In genomic region chr19:10037367-10037766, GRCh38 we compare ENCODE assay signal across 34 cellular contexts. TPM values are rescaled to one million over a fixed set of nuclear protein-coding genes. Genes with fewer than 3 reads are reported as not detected.
"Had no signal": no experiment of that assay in that cellular context is flagged by ENCODE, and none has a peak within 500 bp of the region (broad histone marks: within the 10 kb centered on the region; RNA-seq: fewer than 3 reads in every experiment).

No MANE protein-coding gene starts in this region.

- ATAC-seq: activated CD4-positive, alpha-beta T cell treated with anti-CD3 and anti-CD28 coated beads for 36 hours; activated CD8-positive, alpha-beta memory T cell treated with anti-CD3 and anti-CD28 coated beads, Interleukin-2, amount 10 ng/mL, durations not matched to agents 7 days and 5 days; activated CD8-positive, alpha-beta T cell treated with anti-CD3 and anti-CD28 coated beads, Interleukin-2, amount 10 ng/mL, durations not matched to agents 7 days and 5 days; effector memory CD8-positive, alpha-beta T cell; foreskin keratinocyte; gastroesophageal sphincter had no signal

- H3K4me3 ChIP-seq: ascending aorta, esophagus muscularis mucosa, gastroesophageal sphincter had no signal

- FAIRE-seq: bronchial epithelial cell had no signal

- H3K27ac ChIP-seq: ascending aorta, brain microvascular endothelial cell, esophagus muscularis mucosa, foreskin keratinocyte, gastroesophageal sphincter had no signal

- H3K4me1 Mint-ChIP-seq: activated CD4-positive, alpha-beta T cell treated with anti-CD3 and anti-CD28 coated beads for 36 hours; activated CD4-positive, alpha-beta T cell treated with anti-CD3 and anti-CD28 coated beads, Interleukin-2, amount 10 ng/mL, durations not matched to agents 24 days and 14 days; activated CD8-positive, alpha-beta memory T cell treated with anti-CD3 and anti-CD28 coated beads, Interleukin-2, amount 10 ng/mL, durations not matched to agents 7 days and 5 days; activated naive CD4-positive, alpha-beta T cell treated with anti-CD3 and anti-CD28 coated beads, Interleukin-2, amount 50 U/mL, for 24 hours; activated naive CD8-positive, alpha-beta T cell treated with anti-CD3 and anti-CD28 coated beads for 36 hours; central memory CD8-positive, alpha-beta T cell had no signal

- DNase-seq: activated CD4-positive, alpha-beta memory T cell treated with anti-CD3 and anti-CD28 coated beads for 36 hours; activated CD4-positive, alpha-beta T cell treated with anti-CD3 and anti-CD28 coated beads for 36 hours; activated CD4-positive, alpha-beta T cell treated with anti-CD3 and anti-CD28 coated beads, Interleukin-2, amount 10 ng/mL, durations not matched to agents 24 days and 14 days; activated CD4-positive, CD25-positive, alpha-beta regulatory T cell; activated CD4-positive, CD25-positive, alpha-beta regulatory T cell treated with anti-CD3 and anti-CD28 coated beads, Interleukin-2, amount 50 U/mL, for 72 hours; activated CD8-positive, alpha-beta memory T cell treated with anti-CD3 and anti-CD28 coated beads, Interleukin-2, amount 10 ng/mL, durations not matched to agents 7 days and 5 days; activated CD8-positive, alpha-beta memory T cell treated with anti-CD3 and anti-CD28 coated beads, Interleukin-2, amount 50 U/mL, for 4 hours; activated CD8-positive, alpha-beta T cell treated with anti-CD3 and anti-CD28 coated beads, Interleukin-2, amount 10 ng/mL, durations not matched to agents 7 days and 5 days; activated effector memory CD4-positive, alpha-beta T cell treated with anti-CD3 and anti-CD28 coated beads, Interleukin-2, amount 50 U/mL, for 16 hours; activated naive CD4-positive, alpha-beta T cell treated with anti-CD3 and anti-CD28 coated beads for 36 hours; activated naive CD8-positive, alpha-beta T cell treated with anti-CD3 and anti-CD28 coated beads for 36 hours; activated T-cell treated with anti-CD3 and anti-CD28 coated beads, Interleukin-2, amount 50 U/mL, for 1 hour; activated T-cell treated with anti-CD3 and anti-CD28 coated beads, Interleukin-2, amount 50 U/mL, for 48 hours; brain microvascular endothelial cell; cortex of kidney; dermis blood vessel endothelial cell; effector CD4-positive, alpha-beta T cell; effector memory CD8-positive, alpha-beta T cell; erythroblast; foreskin keratinocyte; T-helper 2 cell had no signal

- H3K9me3 Mint-ChIP-seq: activated CD4-positive, alpha-beta memory T cell treated with anti-CD3 and anti-CD28 coated beads for 36 hours; activated CD4-positive, alpha-beta T cell treated with anti-CD3 and anti-CD28 coated beads, Interleukin-2, amount 10 ng/mL, durations not matched to agents 24 days and 14 days; activated naive CD4-positive, alpha-beta T cell treated with anti-CD3 and anti-CD28 coated beads for 36 hours; activated naive CD4-positive, alpha-beta T cell treated with anti-CD3 and anti-CD28 coated beads, Interleukin-2, amount 50 U/mL, for 24 hours; activated T-helper 1 cell treated with anti-CD3 and anti-CD28 coated beads, Interleukin-12 subunit alpha, Interleukin-12 subunit beta, Interleukin-2, Interleukin-4 antibody, amounts not matched to agents 30 ng/mL and 10 ng/mL and 1 ng/mL, durations not matched to agents 14 hours and 24 hours and 36 hours; activated T-helper 2 cell treated with anti-CD3 and anti-CD28 coated beads, Interferon-gamma antibody, Interleukin-2, Interleukin-4, amounts not matched to agents 10 μg/mL and 5 μg/mL and 100 μg/mL, durations not matched to agents 14 hours and 24 hours and 36 hours; central memory CD8-positive, alpha-beta T cell; effector memory CD8-positive, alpha-beta T cell had no signal

- H3K27me3 ChIP-seq: ascending aorta had no signal

- H3K4me3 Mint-ChIP-seq: activated CD4-positive, alpha-beta memory T cell treated with anti-CD3 and anti-CD28 coated beads for 36 hours; activated CD4-positive, alpha-beta T cell treated with anti-CD3 and anti-CD28 coated beads for 36 hours; activated CD4-positive, alpha-beta T cell treated with anti-CD3 and anti-CD28 coated beads, Interleukin-2, amount 10 ng/mL, durations not matched to agents 24 days and 14 days; activated CD8-positive, alpha-beta memory T cell treated with anti-CD3 and anti-CD28 coated beads, Interleukin-2, amount 10 ng/mL, durations not matched to agents 7 days and 5 days; activated CD8-positive, alpha-beta T cell treated with anti-CD3 and anti-CD28 coated beads, Interleukin-2, amount 10 ng/mL, durations not matched to agents 7 days and 5 days; activated naive CD4-positive, alpha-beta T cell treated with anti-CD3 and anti-CD28 coated beads for 36 hours; activated naive CD4-positive, alpha-beta T cell treated with anti-CD3 and anti-CD28 coated beads, Interleukin-2, amount 50 U/mL, for 24 hours; activated naive CD8-positive, alpha-beta T cell treated with anti-CD3 and anti-CD28 coated beads for 36 hours; activated T-helper 1 cell treated with anti-CD3 and anti-CD28 coated beads, Interleukin-12 subunit alpha, Interleukin-12 subunit beta, Interleukin-2, Interleukin-4 antibody, amounts not matched to agents 30 ng/mL and 10 ng/mL and 1 ng/mL, durations not matched to agents 14 hours and 24 hours and 36 hours; central memory CD8-positive, alpha-beta T cell; effector memory CD8-positive, alpha-beta T cell had no signal

- H3K4me1 ChIP-seq: ascending aorta, esophagus muscularis mucosa, foreskin keratinocyte, gastroesophageal sphincter had no signal

- H3K36me3 Mint-ChIP-seq: activated CD4-positive, alpha-beta memory T cell treated with anti-CD3 and anti-CD28 coated beads for 36 hours; activated CD8-positive, alpha-beta memory T cell treated with anti-CD3 and anti-CD28 coated beads, Interleukin-2, amount 10 ng/mL, durations not matched to agents 7 days and 5 days; activated naive CD4-positive, alpha-beta T cell treated with anti-CD3 and anti-CD28 coated beads, Interleukin-2, amount 50 U/mL, for 24 hours had no signal

- H3K27ac Mint-ChIP-seq: activated CD4-positive, alpha-beta memory T cell treated with anti-CD3 and anti-CD28 coated beads for 36 hours; activated CD4-positive, alpha-beta T cell treated with anti-CD3 and anti-CD28 coated beads for 36 hours; activated CD4-positive, alpha-beta T cell treated with anti-CD3 and anti-CD28 coated beads, Interleukin-2, amount 10 ng/mL, durations not matched to agents 24 days and 14 days; activated CD8-positive, alpha-beta memory T cell treated with anti-CD3 and anti-CD28 coated beads, Interleukin-2, amount 10 ng/mL, durations not matched to agents 7 days and 5 days; activated CD8-positive, alpha-beta T cell treated with anti-CD3 and anti-CD28 coated beads, Interleukin-2, amount 10 ng/mL, durations not matched to agents 7 days and 5 days; activated naive CD4-positive, alpha-beta T cell treated with anti-CD3 and anti-CD28 coated beads for 36 hours; activated naive CD4-positive, alpha-beta T cell treated with anti-CD3 and anti-CD28 coated beads, Interleukin-2, amount 50 U/mL, for 24 hours; activated naive CD8-positive, alpha-beta T cell treated with anti-CD3 and anti-CD28 coated beads for 36 hours; activated T-helper 1 cell treated with anti-CD3 and anti-CD28 coated beads, Interleukin-12 subunit alpha, Interleukin-12 subunit beta, Interleukin-2, Interleukin-4 antibody, amounts not matched to agents 30 ng/mL and 10 ng/mL and 1 ng/mL, durations not matched to agents 14 hours and 24 hours and 36 hours; activated T-helper 2 cell treated with anti-CD3 and anti-CD28 coated beads, Interferon-gamma antibody, Interleukin-2, Interleukin-4, amounts not matched to agents 10 μg/mL and 5 μg/mL and 100 μg/mL, durations not matched to agents 14 hours and 24 hours and 36 hours; effector memory CD8-positive, alpha-beta T cell had no signal

- H3K36me3 ChIP-seq: ascending aorta, brain microvascular endothelial cell, esophagus muscularis mucosa, gastroesophageal sphincter had no signal

RNA-seq across cellular contexts. Expression of gene RDH8, which starts 24.1 kb away (rescaled TPM):
- total RNA-seq: activated CD4-positive, alpha-beta memory T cell treated with anti-CD3 and anti-CD28 coated beads for 36 hours; activated CD4-positive, alpha-beta T cell treated with anti-CD3 and anti-CD28 coated beads for 36 hours; activated CD4-positive, alpha-beta T cell treated with anti-CD3 and anti-CD28 coated beads, Interleukin-2, amount 10 ng/mL, durations not matched to agents 24 days and 14 days; activated CD8-positive, alpha-beta memory T cell treated with anti-CD3 and anti-CD28 coated beads for 36 hours; activated CD8-positive, alpha-beta memory T cell treated with anti-CD3 and anti-CD28 coated beads, Interleukin-2, amount 10 ng/mL, durations not matched to agents 7 days and 5 days; activated CD8-positive, alpha-beta T cell treated with anti-CD3 and anti-CD28 coated beads, Interleukin-2, amount 10 ng/mL, durations not matched to agents 7 days and 5 days; activated naive CD4-positive, alpha-beta T cell treated with anti-CD3 and anti-CD28 coated beads for 36 hours; activated naive CD8-positive, alpha-beta T cell treated with anti-CD3 and anti-CD28 coated beads for 36 hours; activated T-helper 1 cell treated with anti-CD3 and anti-CD28 coated beads, Interleukin-12 subunit alpha, Interleukin-12 subunit beta, Interleukin-2, Interleukin-4 antibody, amounts not matched to agents 30 ng/mL and 10 ng/mL and 1 ng/mL, durations not matched to agents 14 hours and 24 hours and 36 hours; activated T-helper 2 cell treated with anti-CD3 and anti-CD28 coated beads, Interferon-gamma antibody, Interleukin-2, Interleukin-4, amounts not matched to agents 10 μg/mL and 5 μg/mL and 100 μg/mL, durations not matched to agents 14 hours and 24 hours and 36 hours; ascending aorta; bronchial epithelial cell; cardiac septum; cerebellum; dermis blood vessel endothelial cell; esophagus muscularis mucosa; foreskin keratinocyte; gastroesophageal sphincter; glomerular endothelial cell; T-helper 1 cell treated with Interleukin-12 subunit alpha and Interleukin-12 subunit beta and Interleukin-4 antibody, amounts not matched to agents 30 ng/mL and 1 ng/mL, for 36 hours had no signal
- polyA plus RNA-seq: foreskin keratinocyte had no signal
